ENCODE assay signal across 8 cellular contexts in the genomic region with DNA sequence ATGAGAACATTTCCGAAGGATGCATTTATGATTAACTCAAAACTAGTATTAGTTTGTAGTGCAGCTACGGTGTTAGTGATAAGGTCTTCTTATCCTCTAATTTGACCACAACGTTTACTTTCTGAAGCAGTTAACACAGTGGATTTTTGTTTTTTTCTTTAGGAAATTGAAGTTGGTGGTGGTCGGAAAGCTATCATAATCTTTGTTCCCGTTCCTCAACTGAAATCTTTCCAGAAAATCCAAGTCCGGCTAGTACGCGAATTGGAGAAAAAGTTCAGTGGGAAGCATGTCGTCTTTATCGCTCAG. TPM values are rescaled to one million over a fixed set of nuclear protein-coding genes. Genes with fewer than 3 reads are reported as not detected.
DNase-seq lines count a peak whose midpoint lies in the region; ATAC-seq and TF ChIP-seq lines count a peak whose summit lies in the region.
"Not testable (repeated sequence)": the region's sequence is repeated elsewhere in the genome, so short reads cannot be mapped to it uniquely, and the experiment has no call there.

No MANE protein-coding gene starts in this region.

- not testable (repeated sequence) for H3K9me3 ChIP-seq in AG04450 (ENCODE audit: control insufficient read depth, insufficient read depth, low read length); HEK293 (ENCODE audit: control insufficient read depth, insufficient read depth, low read depth, low read length); SK-N-MC (ENCODE audit: low read depth, low read length)

- CTCF ChIA-PET in AG04450 (lab: Charles Lee), result interaction anchor here (0.6 to 1.8 kb wide), 3 partner anchors 75 to 152 kb away, joined by 3 read pairs; no protein-coding TSS in a partner anchor
- CTCF ChIA-PET in HEK293 (lab: Yijun Ruan, JAX), result not testable (repeated sequence)

- DNase-seq in AG04450 (ENCODE audit: low read depth, low spot score); SK-N-MC (ENCODE audit: low read depth, low spot score); effector memory CD8-positive, alpha-beta T cell; natural killer cell; stimulated activated effector memory CD8-positive, alpha-beta T cell treated with anti-CD3 and anti-CD28 coated beads, Interleukin-12 subunit alpha, Interleukin-12 subunit beta, amount 100 ng/mL, for 72 hours (ENCODE audit: low spot score in 2 of 2): not testable (repeated sequence)

- not testable (repeated sequence) for H3K4me1 ChIP-seq in HEK293 (ENCODE audit: control insufficient read depth, insufficient read depth, low read length)

- ATAC-seq in effector memory CD8-positive, alpha-beta T cell (replicated peaks); natural killer cell; stimulated activated effector memory CD8-positive, alpha-beta T cell treated with anti-CD3 and anti-CD28 coated beads, Interleukin-12 subunit alpha, Interleukin-12 subunit beta, amount 100 ng/mL, for 72 hours: not testable (repeated sequence)

- intact Hi-C loops in natural killer cell (cut with micrococcal nuclease), result not testable (repeated sequence)

- H3K27ac ChIP-seq in AG04450 (ENCODE audit: low read depth, low read length) (peak overlapping the region; percentile 70), HEK293 (ENCODE audit: extremely low read depth, low read depth, low read length) (peak overlapping the region; percentile 97), SK-N-MC (peak overlapping the region; percentile 92)

- H3K27me3 ChIP-seq in AG04450 (ENCODE audit: control insufficient read depth, insufficient read depth, low read length), result not testable (repeated sequence)

- H3K9ac ChIP-seq in SK-N-MC (ENCODE audit: insufficient read length), result peak overlapping the region; percentile 99

- peaks cover 41% of the 10 kb centered on the region for H3K36me3 Mint-ChIP-seq in activated naive CD8-positive, alpha-beta T cell
- H3K36me3 Mint-ChIP-seq in effector memory CD8-positive, alpha-beta T cell (ENCODE audit: insufficient read depth), result peaks cover 65% of the 10 kb centered on the region
- H3K36me3 Mint-ChIP-seq in natural killer cell, result peaks cover 14% of the 10 kb centered on the region
- peaks cover 65% of the 10 kb centered on the region for H3K36me3 Mint-ChIP-seq in stimulated activated effector memory CD8-positive, alpha-beta T cell treated with anti-CD3 and anti-CD28 coated beads, Interleukin-12 subunit alpha, Interleukin-12 subunit beta, amount 100 ng/mL, for 72 hours

- H3K27ac Mint-ChIP-seq in activated naive CD8-positive, alpha-beta T cell, result peak overlapping the region; percentile 97
- H3K27ac Mint-ChIP-seq in effector memory CD8-positive, alpha-beta T cell, result peak overlapping the region; percentile 98
- H3K27ac Mint-ChIP-seq in natural killer cell, result peak overlapping the region; percentile 91 to 93
- peak overlapping the region; percentile 90 for H3K27ac Mint-ChIP-seq in stimulated activated effector memory CD8-positive, alpha-beta T cell treated with anti-CD3 and anti-CD28 coated beads, Interleukin-12 subunit alpha, Interleukin-12 subunit beta, amount 100 ng/mL, for 72 hours

- H3K27me3 Mint-ChIP-seq in activated naive CD8-positive, alpha-beta T cell; effector memory CD8-positive, alpha-beta T cell; natural killer cell (ENCODE audit: low read depth in 2 of 2): not testable (repeated sequence)

- H3K36me3 ChIP-seq in HEK293 (ENCODE audit: control insufficient read depth in 2 of 2, insufficient read depth in 1 of 2, low read length in 2 of 2) (peaks cover 30 to 57% of the 10 kb centered on the region in 2 experiments), SK-N-MC (ENCODE audit: insufficient read depth, low read length) (peaks cover 57% of the 10 kb centered on the region)

- H3K4me3 ChIP-seq in AG04450 (ENCODE audit: low read depth, low read length), result peak overlapping the region; percentile 97
- peak overlapping the region; percentile 90 for H3K4me3 ChIP-seq in HEK293 (ENCODE audit: low read depth, low read length)
- peak overlapping the region; percentile 98 for H3K4me3 ChIP-seq in SK-N-MC
- peak overlapping the region; percentile 98 for H3K4me3 ChIP-seq in iPS-11a (ENCODE audit: low read depth, low read length)

- H3K9me3 Mint-ChIP-seq in activated naive CD8-positive, alpha-beta T cell (ENCODE audit: low read depth); effector memory CD8-positive, alpha-beta T cell; natural killer cell; stimulated activated effector memory CD8-positive, alpha-beta T cell treated with anti-CD3 and anti-CD28 coated beads, Interleukin-12 subunit alpha, Interleukin-12 subunit beta, amount 100 ng/mL, for 72 hours: not testable (repeated sequence)

- peaks cover 51% of the 10 kb centered on the region for H3K4me1 Mint-ChIP-seq in activated naive CD8-positive, alpha-beta T cell (ENCODE audit: low read depth)
- peaks cover 37 to 49% of the 10 kb centered on the region in 2 donors for H3K4me1 Mint-ChIP-seq in effector memory CD8-positive, alpha-beta T cell (ENCODE audit: low read depth in 2 of 2)
- peaks cover 39 to 46% of the 10 kb centered on the region in 2 donors for H3K4me1 Mint-ChIP-seq in natural killer cell
- H3K4me1 Mint-ChIP-seq in stimulated activated effector memory CD8-positive, alpha-beta T cell treated with anti-CD3 and anti-CD28 coated beads, Interleukin-12 subunit alpha, Interleukin-12 subunit beta, amount 100 ng/mL, for 72 hours, result peaks cover 46% of the 10 kb centered on the region

- TF ChIP-seq CTCF in AG04450 (IDR thresholded peaks at IDR 0.05; ENCODE audit: low read depth, low read length); HEK293 (tag by site-specific recombination; IDR thresholded peaks at IDR 0.05); natural killer cell (IDR thresholded peaks at IDR 0.05): not testable (repeated sequence)

- peak overlapping the region; percentile 97 for H3K4me3 Mint-ChIP-seq in activated naive CD8-positive, alpha-beta T cell
- peak overlapping the region; percentile 90 to 95 for H3K4me3 Mint-ChIP-seq in effector memory CD8-positive, alpha-beta T cell
- H3K4me3 Mint-ChIP-seq in natural killer cell, result peak overlapping the region; percentile 91
- H3K4me3 Mint-ChIP-seq in stimulated activated effector memory CD8-positive, alpha-beta T cell treated with anti-CD3 and anti-CD28 coated beads, Interleukin-12 subunit alpha, Interleukin-12 subunit beta, amount 100 ng/mL, for 72 hours, result peak overlapping the region; percentile 93

- POLR2A ChIA-PET in AG04450 (lab: Yijun Ruan, JAX), result interaction anchor here (0.9 to 2.7 kb wide), 4 partner anchors 9 to 75 kb away, joined by 3 to 17 read pairs (median 10); a partner anchor contains a TSS
- POLR2A ChIA-PET in HEK293 (lab: Yijun Ruan, JAX), result interaction anchor here (0.6 to 1.2 kb wide), 5 partner anchors 9 to 82 kb away, joined by 3 to 25 read pairs (median 5); a partner anchor contains a TSS

RNA-seq across cellular contexts. Expression of a gene that starts 1.2 kb away (rescaled TPM):
- 1,954 and 2,256 TPM in 2 replicates for polyA plus RNA-seq in AG04450 (2011; rRNA removed)
- 224 and 229 TPM in 2 replicates for polyA minus RNA-seq in AG04450 (2011; rRNA and poly(A)+ RNA removed)
- 1,000 to 10,000 TPM in 2 of 3 donors, 100 to 1,000 TPM in 1; 815 to 1,068 (median 1,001) TPM for total RNA-seq in natural killer cell

RNA-seq across cellular contexts. Expression of a gene that starts 18.1 kb away (rescaled TPM):
- 23.7 and 26.2 TPM in 2 replicates for polyA plus RNA-seq in AG04450 (2011; rRNA removed)
- polyA minus RNA-seq in AG04450 (2011; rRNA and poly(A)+ RNA removed), result 12.5 and 13.3 TPM in 2 replicates
- 10 to 100 TPM; 25.6 to 30.6 (median 26.3) TPM for total RNA-seq in natural killer cell

RNA-seq across cellular contexts. Expression of a gene that starts 18.6 kb away (rescaled TPM):
- polyA plus RNA-seq in AG04450 (2011; rRNA removed), result 0.68 and 0.73 TPM in 2 replicates
- polyA minus RNA-seq in AG04450 (2011; rRNA and poly(A)+ RNA removed), result 0.18 TPM in 1 of 2 replicates, not detected in the other
- under 1 TPM in 1 of 3 donors, not detected in 2; 0.61 TPM for total RNA-seq in natural killer cell

RNA-seq across cellular contexts. Expression of a gene that starts 56.9 kb away (rescaled TPM):
- polyA plus RNA-seq in AG04450 (2011; rRNA removed), result 66.3 and 71.4 TPM in 2 replicates
- polyA minus RNA-seq in AG04450 (2011; rRNA and poly(A)+ RNA removed), result 27.2 and 28.8 TPM in 2 replicates
- 10 to 100 TPM; 15.9 to 23.0 (median 17.4) TPM for total RNA-seq in natural killer cell
